ENCODE assay signal across 20 cellular contexts in the genomic region with DNA sequence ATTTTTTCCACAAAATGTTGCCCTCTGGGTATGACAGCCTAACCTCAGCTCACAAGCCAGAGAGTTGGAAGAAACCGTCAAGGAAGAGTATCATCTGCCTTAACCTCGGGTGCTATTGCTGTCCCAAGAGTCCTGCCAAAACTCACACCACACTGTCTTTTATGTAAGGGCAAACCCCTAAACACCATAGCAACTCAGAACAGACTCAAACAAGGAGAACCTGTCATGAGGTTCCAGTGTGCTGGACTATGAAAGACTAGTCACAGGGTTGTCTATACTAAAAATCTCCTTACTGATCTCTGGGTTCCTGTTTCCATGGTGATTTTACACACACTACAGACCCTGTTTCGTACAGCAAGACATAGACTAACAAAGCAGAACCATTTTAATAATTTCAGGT.
DNase-seq lines count a peak whose midpoint lies in the region; ATAC-seq, FAIRE-seq and TF ChIP-seq lines count a peak whose summit lies in the region.
"Had no signal": no experiment of that assay in that cellular context is flagged by ENCODE, and none has a peak within 500 bp of the region (broad histone marks: within the 10 kb centered on the region; RNA-seq: fewer than 3 reads in every experiment).

No MANE protein-coding gene starts in this region.

- H4K20me1 ChIP-seq in GM12878 (ENCODE audit: control insufficient read depth, insufficient read depth) (no peaks in the 10 kb centered on the region), keratinocyte (ENCODE audit: control insufficient read depth, extremely low read depth, insufficient read depth, low read length) (no peaks in the 10 kb centered on the region)

- H3K27me3 ChIP-seq in GM12878 (replicated peaks in 1 of 2; ENCODE audit: control insufficient read depth in 2 of 2, insufficient read depth in 2 of 2, low read length in 1 of 2): no peaks in the 10 kb centered on the region
- no peaks in the 10 kb centered on the region for H3K27me3 ChIP-seq in keratinocyte (ENCODE audit: control insufficient read depth, extremely low read depth, insufficient read depth, low read length)
- H3K27me3 ChIP-seq: BE2C had no signal

- in situ Hi-C loops in GM12878 (cut with MboI): no loop called here

- no peak overlapping the region for H3K9ac ChIP-seq in GM12878 (ENCODE audit: control insufficient read depth, insufficient read depth, low read length)
- H3K9ac ChIP-seq in keratinocyte (ENCODE audit: control insufficient read depth, extremely low read depth, insufficient read depth, low read length): no peak overlapping the region

- H3K27ac Mint-ChIP-seq in T-helper 2 cell treated with Interferon-gamma antibody and Interleukin-4, amounts not matched to agents 5 μg/mL and 100 μg/mL, for 36 hours: no peak overlapping the region
- H3K27ac Mint-ChIP-seq: CD4-positive, alpha-beta memory T cell had no signal

- H3K4me3 ChIP-seq in GM12878 (no peak overlapping the region), keratinocyte (ENCODE audit: control insufficient read depth in 2 of 3, extremely low read depth in 1 of 3, insufficient read depth in 2 of 3, low read depth in 1 of 3, low read length in 3 of 3) (no peak overlapping the region)

- 0 out of 4 replicates have a peak, but pooled peaks cover 0 to 2% of the 10 kb centered on the region in 2 experiments for H3K36me3 ChIP-seq in GM12878 (ENCODE audit: control insufficient read depth in 2 of 2, insufficient read depth in 2 of 2, low read length in 1 of 2)
- peaks cover 2 to 7% of the 10 kb centered on the region in 2 experiments for H3K36me3 ChIP-seq in keratinocyte (ENCODE audit: control insufficient read depth in 2 of 2, extremely low read depth in 1 of 2, insufficient read depth in 2 of 2, low read length in 2 of 2)
- H3K36me3 ChIP-seq: BE2C had no signal

- H3K79me2 ChIP-seq in GM12878 (ENCODE audit: control insufficient read depth, insufficient read depth, low read length): no peaks in the 10 kb centered on the region
- no peaks in the 10 kb centered on the region for H3K79me2 ChIP-seq in keratinocyte (ENCODE audit: control insufficient read depth, insufficient read depth, low read length)

- POLR2A ChIA-PET in GM12878 (lab: Charles Lee): no interaction called here

- no peaks in the 10 kb centered on the region for H3K27me3 Mint-ChIP-seq in T-helper 2 cell treated with Interferon-gamma antibody and Interleukin-4, amounts not matched to agents 5 μg/mL and 100 μg/mL, for 36 hours (ENCODE audit: low read depth)
- H3K27me3 Mint-ChIP-seq: CD4-positive, alpha-beta memory T cell had no signal

- H3K4me1 ChIP-seq in GM12878 (ENCODE audit: control insufficient read depth, insufficient read depth, low read length) (no peaks in the 10 kb centered on the region), keratinocyte (ENCODE audit: control insufficient read depth, extremely low read depth, insufficient read depth, low read length) (peaks cover 12% of the 10 kb centered on the region)
- H3K4me1 ChIP-seq: BE2C had no signal

- H2AFZ ChIP-seq in GM12878 (ENCODE audit: control insufficient read depth, low read depth, low read length) (no peak overlapping the region), keratinocyte (ENCODE audit: control insufficient read depth, low read length) (no peak overlapping the region)

- intact Hi-C loops in GM12878 (cut with micrococcal nuclease; ENCODE audit: unreplicated experiment): no loop called here

- no peak for TF ChIP-seq RAD21 in GM12878 (IDR thresholded peaks at IDR 0.05; ENCODE audit: insufficient read depth, low read depth, low read length)

- ATAC-seq in GM19463 (IDR thresholded peaks at IDR 0.05; ENCODE audit: unreplicated experiment) (peak; percentile 51), HG02610 (IDR thresholded peaks at IDR 0.05; ENCODE audit: unreplicated experiment) (peak; percentile 57), GM12878 (peak; percentile 51)
- ATAC-seq: HCT116, HepG2 had no signal

- SMC1A ChIA-PET in GM12878 (lab: Charles Lee; ENCODE audit: uncharacterized antibody, unreplicated experiment): interaction anchor here (0.6 kb wide), 1 partner anchor 40 kb away, joined by 3 read pairs; no protein-coding TSS in a partner anchor

- H3K27ac ChIP-seq in GM12878 (ENCODE audit: control insufficient read depth, insufficient read depth) (no peak overlapping the region), keratinocyte (ENCODE audit: control insufficient read depth, insufficient read depth, low read length) (no peak overlapping the region)
- H3K27ac ChIP-seq: C4-2B had no signal

- FAIRE-seq in GM12878 (lab: Jason Lieb, UNC) (no peak), keratinocyte (lab: Jason Lieb, UNC) (peak; percentile 26)
- FAIRE-seq: A204.1, G401.6, H1, HepG2, HTR-8/SVneo had no signal

- TF ChIP-seq POLR2A in GM12878 (IDR thresholded peaks at IDR 0.05; ENCODE audit: low read depth, low read length): no peak

- H3K9me3 ChIP-seq in GM12878 (replicated peaks; ENCODE audit: control insufficient read depth, insufficient read depth, low read length): no peaks in the 10 kb centered on the region
- no peaks in the 10 kb centered on the region for H3K9me3 ChIP-seq in keratinocyte (ENCODE audit: control insufficient read depth, low read depth, low read length)
- H3K9me3 ChIP-seq: BE2C had no signal

- peaks cover 3% of the 10 kb centered on the region for H3K36me3 Mint-ChIP-seq in T-helper 2 cell treated with Interferon-gamma antibody and Interleukin-4, amounts not matched to agents 5 μg/mL and 100 μg/mL, for 36 hours (ENCODE audit: low read depth)

- CTCF ChIA-PET in GM12878 (lab: Yijun Ruan, JAX): no interaction called here

- no peaks in the 10 kb centered on the region for H3K9me1 ChIP-seq in keratinocyte (ENCODE audit: control insufficient read depth, extremely low read depth, insufficient read depth, low read length)

- no peak for DNase-seq in GM12878 (ENCODE audit: low read depth, low spot score)
- DNase-seq in keratinocyte (ENCODE audit: low read depth, low spot score): no peak
- DNase-seq in NCI-H1436 (lab: John Stamatoyannopoulos, UW): no peak
- no peak for DNase-seq in AG20443 (ENCODE audit: low spot score)
- no peak for DNase-seq in T-helper 2 cell treated with Interferon-gamma antibody and Interleukin-4, amounts not matched to agents 5 μg/mL and 100 μg/mL, for 36 hours (ENCODE audit: low spot score)
- DNase-seq in activated CD4-positive, alpha-beta T cell treated with anti-CD3 and anti-CD28 coated beads for 4 hours: no peak
- DNase-seq: BE2C; CD4-positive, alpha-beta memory T cell; DMS153; DMS79 treated with DMSO at 0.1 percent for 48 hours; EL had no signal

- H3K9me3 Mint-ChIP-seq in T-helper 2 cell treated with Interferon-gamma antibody and Interleukin-4, amounts not matched to agents 5 μg/mL and 100 μg/mL, for 36 hours: no peaks in the 10 kb centered on the region
- H3K9me3 Mint-ChIP-seq: CD4-positive, alpha-beta memory T cell had no signal

- dilution Hi-C loops in keratinocyte (cut with MboI; ENCODE audit: extremely low pct_ligation_motif_present, low sequenced_read_pairs): no loop called here

- peaks cover 2% of the 10 kb centered on the region for H3K4me1 Mint-ChIP-seq in T-helper 2 cell treated with Interferon-gamma antibody and Interleukin-4, amounts not matched to agents 5 μg/mL and 100 μg/mL, for 36 hours (ENCODE audit: low read depth)
- H3K4me1 Mint-ChIP-seq: CD4-positive, alpha-beta memory T cell had no signal

- no peak for TF ChIP-seq CTCF in GM12878 (IDR thresholded peaks at IDR 0.05 in 2 of 3, conservative IDR thresholded peaks at IDR 0.05 in 1 of 3; ENCODE audit: control insufficient read depth in 2 of 3, extremely low read depth in 1 of 3, insufficient read depth in 1 of 3, low read depth in 3 of 3, low read length in 3 of 3)
- TF ChIP-seq CTCF in keratinocyte (optimal IDR thresholded peaks at IDR 0.05 in 1 of 3, IDR thresholded peaks at IDR 0.05 in 1 of 3, conservative IDR thresholded peaks at IDR 0.05 in 1 of 3; ENCODE audit: extremely low read depth in 1 of 3, insufficient read depth in 2 of 3, low read length in 3 of 3): no peak

- no peak for TF ChIP-seq EP300 in GM12878 (IDR thresholded peaks at IDR 0.05; ENCODE audit: borderline replicate concordance in 1 of 2, control insufficient read depth in 1 of 2, low read depth in 2 of 2, low read length in 2 of 2)

- no TSS peak for BruUV-seq in GM12878 (replicated peaks; lab: Mats Ljungman, UMichigan)

- WGBS in GM12878 (ENCODE audit: insufficient coverage, insufficient replicate concordance, low lambda C conversion rate, missing lambda C conversion rate): 53% methylated on average over 3 of the region's 3 CpGs

- no peak overlapping the region for H3K4me3 Mint-ChIP-seq in T-helper 2 cell treated with Interferon-gamma antibody and Interleukin-4, amounts not matched to agents 5 μg/mL and 100 μg/mL, for 36 hours
- H3K4me3 Mint-ChIP-seq: CD4-positive, alpha-beta memory T cell had no signal

- H3K4me2 ChIP-seq in GM12878 (ENCODE audit: control insufficient read depth, insufficient read depth) (no peak overlapping the region), keratinocyte (ENCODE audit: control insufficient read depth, extremely low read depth, insufficient read depth, low read depth, low read length) (no peak overlapping the region)

- RAD21 ChIA-PET in GM12878 (lab: Charles Lee; ENCODE audit: unreplicated experiment): no interaction called here

TF ChIP-seq in GM12878, 131 proteins besides CTCF, POLR2A, EP300 and RAD21 (continues in another document):
- TF ChIP-seq TAF1 (IDR thresholded peaks at IDR 0.05; ENCODE audit: borderline replicate concordance, low read depth, low read length) (no peak), ZNF207 (IDR thresholded peaks at IDR 0.05; ENCODE audit: borderline replicate concordance) (no peak), IRF4 (IDR thresholded peaks at IDR 0.05; ENCODE audit: low read depth, low read length) (no peak)
- TF ChIP-seq, protein P1, sequence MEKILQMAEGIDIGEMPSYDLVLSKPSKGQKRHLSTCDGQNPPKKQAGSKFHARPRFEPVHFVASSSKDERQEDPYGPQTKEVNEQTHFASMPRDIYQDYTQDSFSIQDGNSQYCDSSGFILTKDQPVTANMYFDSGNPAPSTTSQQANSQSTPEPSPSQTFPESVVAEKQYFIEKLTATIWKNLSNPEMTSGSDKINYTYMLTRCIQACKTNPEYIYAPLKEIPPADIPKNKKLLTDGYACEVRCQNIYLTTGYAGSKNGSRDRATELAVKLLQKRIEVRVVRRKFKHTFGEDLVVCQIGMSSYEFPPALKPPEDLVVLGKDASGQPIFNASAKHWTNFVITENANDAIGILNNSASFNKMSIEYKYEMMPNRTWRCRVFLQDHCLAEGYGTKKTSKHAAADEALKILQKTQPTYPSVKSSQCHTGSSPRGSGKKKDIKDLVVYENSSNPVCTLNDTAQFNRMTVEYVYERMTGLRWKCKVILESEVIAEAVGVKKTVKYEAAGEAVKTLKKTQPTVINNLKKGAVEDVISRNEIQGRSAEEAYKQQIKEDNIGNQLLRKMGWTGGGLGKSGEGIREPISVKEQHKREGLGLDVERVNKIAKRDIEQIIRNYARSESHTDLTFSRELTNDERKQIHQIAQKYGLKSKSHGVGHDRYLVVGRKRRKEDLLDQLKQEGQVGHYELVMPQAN (conservative IDR thresholded peaks at IDR 0.05): no peak
